ENCODE assay signal across 17 cellular contexts in genomic region chr4:4443821-4444220, GRCh38. TPM values are rescaled to one million over a fixed set of nuclear protein-coding genes. Genes with fewer than 3 reads are reported as not detected.
DNase-seq lines count a peak whose midpoint lies in the region; ATAC-seq, FAIRE-seq and TF ChIP-seq lines count a peak whose summit lies in the region.
"Had no signal": no experiment of that assay in that cellular context is flagged by ENCODE, and none has a peak within 500 bp of the region (broad histone marks: within the 10 kb centered on the region; RNA-seq: fewer than 3 reads in every experiment).

No MANE protein-coding gene starts in this region.

- no peaks in the 10 kb centered on the region for H3K36me3 ChIP-seq in HCT116 (ENCODE audit: control insufficient read depth in 1 of 2, insufficient read depth in 2 of 2, low read length in 2 of 2)
- no peaks in the 10 kb centered on the region for H3K36me3 ChIP-seq in astrocyte (ENCODE audit: insufficient read depth, low read length)
- H3K36me3 ChIP-seq in hepatocyte (replicated peaks; ENCODE audit: insufficient read depth, low read depth), result no peaks in the 10 kb centered on the region
- no peaks in the 10 kb centered on the region for H3K36me3 ChIP-seq in kidney (ENCODE audit: control insufficient read depth in 1 of 2, insufficient read depth in 2 of 2, low read length in 2 of 2)
- H3K36me3 ChIP-seq: HAP-1, vagina had no signal

- peaks cover 4% of the 10 kb centered on the region for H3K36me3 Mint-ChIP-seq in astrocyte (ENCODE audit: low read depth, unreplicated experiment)
- H3K36me3 Mint-ChIP-seq in nephron progenitor cell (ENCODE audit: low read depth), result peaks cover 39% of the 10 kb centered on the region

- POLR2A ChIA-PET in A549 (lab: Yijun Ruan, JAX), result no interaction called here
- POLR2A ChIA-PET in HCT116 (lab: Charles Lee), result no interaction called here

- WGBS in A549 (ENCODE audit: missing lambda C conversion rate), result 54% methylated on average over 2 of the region's 2 CpGs
- 41% methylated on average over 2 of the region's 2 CpGs for WGBS in hepatocyte (ENCODE audit: low lambda C conversion rate, missing lambda C conversion rate)

- TF ChIP-seq CTCF in A549 (IDR thresholded peaks at IDR 0.05) (no peak), HCT116 (IDR thresholded peaks at IDR 0.05 in 2 of 3, conservative IDR thresholded peaks at IDR 0.05 in 1 of 3; ENCODE audit: borderline replicate concordance in 1 of 3, insufficient read depth in 1 of 3, low read depth in 2 of 3, low read length in 2 of 3) (no peak), astrocyte (IDR thresholded peaks at IDR 0.05; ENCODE audit: insufficient read depth, low read depth, low read length) (no peak), hepatocyte (IDR thresholded peaks at IDR 0.05; ENCODE audit: poor library complexity) (no peak), nephron progenitor cell (IDR thresholded peaks at IDR 0.05) (no peak), kidney (IDR thresholded peaks at IDR 0.05; ENCODE audit: borderline replicate concordance, extremely low read depth, insufficient read depth) (no peak)

- ATAC-seq in A549, result peak in 1 of 2 experiments; percentile 50; a peak in 1 of 6 replicates
- ATAC-seq in HCT116, result peak; percentile 47
- ATAC-seq: activated CD4-positive, CD25-positive, alpha-beta regulatory T cell treated with anti-CD3 and anti-CD28 coated beads, Interleukin-2, amount 50 U/mL, for 24 hours had no signal

- H3K4me2 ChIP-seq in A549 (peak overlapping the region; percentile 38), HCT116 (ENCODE audit: low read length) (peak overlapping the region; percentile 33; the same call in 1 of the 2 replicates), astrocyte (ENCODE audit: low read length) (peak overlapping the region; percentile 43), hepatocyte (no peak overlapping the region)

- no peak overlapping the region for H3K4me3 Mint-ChIP-seq in astrocyte (ENCODE audit: unreplicated experiment)
- H3K4me3 Mint-ChIP-seq in nephron progenitor cell, result no peak overlapping the region
- H3K4me3 Mint-ChIP-seq: memory B cell had no signal

- DNase-seq in A549 (ENCODE audit: low read depth in 1 of 2, low spot score in 1 of 2), result peak in 1 of 2 experiments; percentile 25
- DNase-seq in HCT116 (ENCODE audit: low read depth, low spot score), result no peak
- DNase-seq in astrocyte (ENCODE audit: low read depth), result peak; percentile 73
- DNase-seq in hepatocyte (ENCODE audit: low spot score), result peak; percentile 34
- no peak for DNase-seq in nephron progenitor cell
- DNase-seq in kidney, result no peak
- DNase-seq in D341Med (ENCODE audit: low spot score), result no peak
- DNase-seq in foreskin melanocyte, result no peak
- DNase-seq: activated T-cell treated with anti-CD3 and anti-CD28 coated beads, Interleukin-2, amount 50 U/mL, for 1 hour; anterior cingulate cortex; effector memory CD4-positive, alpha-beta T cell; NCI-H2029 treated with DMSO at 0.1 percent for 48 hours; stimulated activated CD4-positive, alpha-beta T cell treated with anti-CD3 and anti-CD28 coated beads, Interleukin-2, amount 100 ng/mL, for 24 hours had no signal

- no peak overlapping the region for H2AFZ ChIP-seq in HCT116 (ENCODE audit: low read depth, low read length, poor library complexity, severe bottlenecking)
- H2AFZ ChIP-seq in astrocyte (ENCODE audit: low read depth, low read length), result no peak overlapping the region
- no peak overlapping the region for H2AFZ ChIP-seq in hepatocyte

- H3K9me3 Mint-ChIP-seq in astrocyte (ENCODE audit: unreplicated experiment) (no peaks in the 10 kb centered on the region), nephron progenitor cell (no peaks in the 10 kb centered on the region)
- H3K9me3 Mint-ChIP-seq: memory B cell had no signal

- H3K9ac ChIP-seq in HCT116 (ENCODE audit: low read length) (no peak overlapping the region), astrocyte (ENCODE audit: low read length) (no peak overlapping the region), kidney (ENCODE audit: low read length in 2 of 2) (no peak overlapping the region)

- peaks cover 32% of the 10 kb centered on the region for H3K4me1 Mint-ChIP-seq in astrocyte (ENCODE audit: low read depth, unreplicated experiment)
- H3K4me1 Mint-ChIP-seq in nephron progenitor cell, result peaks cover 12% of the 10 kb centered on the region

- H3K4me3 ChIP-seq in A549 (no peak overlapping the region), HCT116 (replicated peaks in 1 of 2; ENCODE audit: low read depth in 1 of 2, low read length in 2 of 2) (no peak overlapping the region), astrocyte (ENCODE audit: insufficient read depth, low read depth, low read length) (no peak overlapping the region), hepatocyte (no peak overlapping the region), kidney (ENCODE audit: low read length in 2 of 2) (no peak overlapping the region)
- H3K4me3 ChIP-seq: HAP-1, vagina had no signal

- H3K9me3 ChIP-seq in A549, result no peaks in the 10 kb centered on the region
- no peaks in the 10 kb centered on the region for H3K9me3 ChIP-seq in HCT116 (ENCODE audit: control insufficient read depth in 1 of 2, insufficient read depth in 1 of 2, low read depth in 1 of 2, low read length in 2 of 2)
- H3K9me3 ChIP-seq in astrocyte (ENCODE audit: insufficient read depth, low read depth, low read length), result no peaks in the 10 kb centered on the region
- no peaks in the 10 kb centered on the region for H3K9me3 ChIP-seq in hepatocyte (ENCODE audit: low read depth)
- H3K9me3 ChIP-seq in kidney (ENCODE audit: control insufficient read depth in 1 of 2, low read length in 2 of 2), result no peaks in the 10 kb centered on the region
- H3K9me3 ChIP-seq: HAP-1, vagina had no signal

- H3K79me2 ChIP-seq in HCT116 (ENCODE audit: insufficient read depth, low read length) (no peaks in the 10 kb centered on the region), astrocyte (ENCODE audit: insufficient read depth, low read length) (no peaks in the 10 kb centered on the region), hepatocyte (no peaks in the 10 kb centered on the region)

- CTCF ChIA-PET in A549 (lab: Yijun Ruan, JAX), result interaction anchor here (1.0 kb wide), 1 partner anchor 10 kb away, joined by 3 read pairs; no protein-coding TSS in a partner anchor
- CTCF ChIA-PET in HCT116 (lab: Charles Lee), result no interaction called here

- BruUV-seq in HCT116 (replicated peaks; lab: Mats Ljungman, UMichigan), result no TSS peak

- H4K20me1 ChIP-seq in HCT116 (ENCODE audit: insufficient read depth), result no peaks in the 10 kb centered on the region
- peaks cover 7% of the 10 kb centered on the region for H4K20me1 ChIP-seq in astrocyte (ENCODE audit: insufficient read depth, low read length)
- H4K20me1 ChIP-seq in hepatocyte (ENCODE audit: insufficient read depth, poor library complexity, severe bottlenecking), result no peaks in the 10 kb centered on the region

- TF ChIP-seq RAD21 in A549 (conservative IDR thresholded peaks at IDR 0.05 in 1 of 2, IDR thresholded peaks at IDR 0.05 in 1 of 2) (no peak), HCT116 (IDR thresholded peaks at IDR 0.05; ENCODE audit: low read depth) (no peak)

- intact Hi-C loops in HCT116 (cut with micrococcal nuclease) (no loop called here), kidney (cut with DNase I) (no loop called here)

- H3K27ac ChIP-seq in A549, result peak overlapping the region; percentile 31 to 74
- no peak overlapping the region for H3K27ac ChIP-seq in HCT116 (ENCODE audit: low read depth, low read length)
- peak overlapping the region; percentile 6 for H3K27ac ChIP-seq in astrocyte (ENCODE audit: low read depth, low read length)
- no peak overlapping the region for H3K27ac ChIP-seq in hepatocyte
- no peak overlapping the region for H3K27ac ChIP-seq in kidney (ENCODE audit: low read depth in 2 of 2, low read length in 2 of 2)
- H3K27ac ChIP-seq: vagina had no signal

- TF ChIP-seq EP300 in A549 (IDR thresholded peaks at IDR 0.05), result no peak

- H3K4me1 ChIP-seq in A549, result peaks cover 12% of the 10 kb centered on the region
- H3K4me1 ChIP-seq in HCT116 (ENCODE audit: control insufficient read depth in 1 of 2, insufficient read depth in 2 of 2, low read length in 2 of 2), result peaks cover 8 to 11% of the 10 kb centered on the region in 2 experiments; a peak in 3 of 4 replicates
- H3K4me1 ChIP-seq in astrocyte (ENCODE audit: insufficient read depth, low read length), result peaks cover 12% of the 10 kb centered on the region
- H3K4me1 ChIP-seq in hepatocyte (ENCODE audit: insufficient read depth), result peaks cover 11% of the 10 kb centered on the region
- H3K4me1 ChIP-seq in kidney (ENCODE audit: control insufficient read depth in 1 of 2, insufficient read depth in 1 of 2, low read depth in 1 of 2, low read length in 2 of 2), result no peaks in the 10 kb centered on the region

- peak overlapping the region; percentile 92 for H3K27ac Mint-ChIP-seq in astrocyte (ENCODE audit: unreplicated experiment)
- no peak overlapping the region for H3K27ac Mint-ChIP-seq in nephron progenitor cell
- H3K27ac Mint-ChIP-seq: memory B cell had no signal

- no peak for FAIRE-seq in A549 (lab: Jason Lieb, UNC)
- FAIRE-seq in astrocyte (lab: Jason Lieb, UNC), result peak; percentile 76
- no peak for FAIRE-seq in kidney (lab: Jason Lieb, UNC)

- TF ChIP-seq POLR2A in A549 (IDR thresholded peaks at IDR 0.05; ENCODE audit: low read length), result no peak
- TF ChIP-seq POLR2A in HCT116 (IDR thresholded peaks at IDR 0.05; ENCODE audit: borderline replicate concordance, extremely low read depth, insufficient read depth, insufficient read length), result no peak

- no peaks in the 10 kb centered on the region for H3K27me3 ChIP-seq in HCT116 (ENCODE audit: insufficient read depth, low read length)
- no peaks in the 10 kb centered on the region for H3K27me3 ChIP-seq in astrocyte (ENCODE audit: insufficient read depth, low read length)
- H3K27me3 ChIP-seq in hepatocyte, result no peaks in the 10 kb centered on the region
- H3K27me3 ChIP-seq: vagina had no signal

- H3K27me3 Mint-ChIP-seq in astrocyte (ENCODE audit: low read depth, unreplicated experiment) (no peaks in the 10 kb centered on the region), nephron progenitor cell (ENCODE audit: low read depth, poor library complexity) (no peaks in the 10 kb centered on the region)
- H3K27me3 Mint-ChIP-seq: memory B cell had no signal

- RAD21 ChIA-PET in HCT116 (lab: Charles Lee; ENCODE audit: low non-redundant PET in 1 of 2, low total read pairs in 2 of 2, uncharacterized antibody in 2 of 2, unreplicated experiment in 2 of 2), result no interaction called here

- H3K9me2 ChIP-seq in HCT116 (ENCODE audit: insufficient read depth), result no peaks in the 10 kb centered on the region
- no peaks in the 10 kb centered on the region for H3K9me2 ChIP-seq in hepatocyte (replicated peaks; ENCODE audit: insufficient read depth)

RNA-seq across cellular contexts. Expression of gene NSG1, which starts 56.9 kb away (rescaled TPM):
- 0.34 and 0.44 TPM in 2 replicates for polyA plus RNA-seq in A549 (2011; rRNA removed)
- 0.40 and 0.56 TPM in 2 replicates for polyA plus RNA-seq in A549 (2012; cell fraction: cytosol; rRNA removed)
- 0.22 and 0.40 TPM in 2 replicates for polyA plus RNA-seq in A549 (2012; cell fraction: nucleus; rRNA removed)
- 0.25 to 0.49 TPM (median 0.26 TPM) in 3 replicates for polyA plus RNA-seq in A549 (2017; fragmentation: RNase III; extraction: RNeasy Plus Mini Kit Qiagen cat#74134 plus additional on column Dnase treatment)
- not detected in 2 replicates for polyA minus RNA-seq in A549 (2011; rRNA and poly(A)+ RNA removed)
- total RNA-seq in HCT116 (2021; ENCODE audit: unreplicated experiment), result 0.12 TPM
- polyA plus RNA-seq in HCT116 (2012), result 0.01 and 0.05 TPM in 2 replicates
- total RNA-seq in astrocyte, result 6.7 and 10.6 TPM in 2 replicates
- total RNA-seq in hepatocyte, result 30.2 and 36.9 TPM in 2 replicates
- 70.1 and 77.5 TPM in 2 replicates for polyA plus RNA-seq in hepatocyte
- 9.5 TPM for total RNA-seq in kidney
- polyA plus RNA-seq in kidney (ENCODE audit: insufficient read depth, low read depth, low replicate concordance), result 4.7 TPM

Comparison
In these comparisons a context has a peak if more than half of its experiments do, and no peak if none do; other contexts are left out.
1. DNase-seq: peak in astrocyte (single experiment) and hepatocyte (single experiment); none in HCT116 (single experiment), nephron progenitor cell (single experiment), kidney (single experiment), D341Med (single experiment) and foreskin melanocyte (single experiment).
2. H3K27ac ChIP-seq: peak in A549 (2 of 2) and astrocyte (single experiment); none in HCT116 (single experiment), hepatocyte (single experiment) and kidney (0 of 2).